ENCODE assay signal across 15 cellular contexts in the genomic region with DNA sequence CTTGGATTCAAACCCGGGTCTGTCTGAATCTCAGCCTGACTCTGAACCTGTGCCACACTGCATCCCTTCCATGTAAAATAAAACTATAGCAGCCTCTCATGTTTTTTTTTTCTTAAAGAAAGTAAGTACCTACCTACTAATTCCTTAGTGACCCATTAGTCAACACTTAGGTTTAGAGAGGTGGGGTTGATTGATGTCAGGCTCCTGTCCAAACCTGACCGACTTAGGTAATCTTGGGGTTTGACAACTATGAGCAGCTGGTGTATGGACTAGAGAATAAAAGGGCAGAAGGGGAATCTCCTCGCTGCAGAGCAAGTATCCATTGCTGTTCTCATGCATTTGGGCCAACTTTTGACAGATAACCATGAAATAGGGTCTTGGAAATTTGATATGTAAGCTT. TPM values are rescaled to one million over a fixed set of nuclear protein-coding genes. Genes with fewer than 3 reads are reported as not detected.
"Had no signal": no experiment of that assay in that cellular context is flagged by ENCODE, and none has a peak within 500 bp of the region (broad histone marks: within the 10 kb centered on the region; RNA-seq: fewer than 3 reads in every experiment).

No MANE protein-coding gene starts in this region.

- H2AFZ ChIP-seq: neural progenitor cell had no signal

- DNase-seq: activated CD4-positive, alpha-beta T cell treated with anti-CD3 and anti-CD28 coated beads, Interleukin-2, amount 50 U/mL, for 48 hours; activated naive CD4-positive, alpha-beta T cell treated with Interleukin-2 at 50 U/mL for 16 hours; activated naive CD8-positive, alpha-beta T cell treated with anti-CD3 and anti-CD28 coated beads, Interleukin-2, amount 50 U/mL, for 24 hours; aorta; dermis blood vessel endothelial cell; left colon; ovary; sigmoid colon; spleen; stimulated activated CD4-positive, alpha-beta T cell treated with anti-CD3 and anti-CD28 coated beads, Interleukin-1b, Interleukin-23, amount 100 ng/mL, for 48 hours; stimulated activated naive CD8-positive, alpha-beta T cell treated with anti-CD3 and anti-CD28 coated beads, Interleukin-15, amount 100 ng/mL, for 72 hours; WERI-Rb-1 had no signal

- H3K9me3 Mint-ChIP-seq: activated naive CD8-positive, alpha-beta T cell treated with anti-CD3 and anti-CD28 coated beads, Interleukin-2, amount 50 U/mL, for 24 hours; activated T-helper 17 cell treated with anti-CD3 and anti-CD28 coated beads, Interleukin-2, amount 50 U/mL, for 72 hours; neural progenitor cell; stimulated activated naive CD8-positive, alpha-beta T cell treated with anti-CD3 and anti-CD28 coated beads, Interleukin-15, amount 100 ng/mL, for 72 hours had no signal

- H3K4me1 Mint-ChIP-seq: activated naive CD8-positive, alpha-beta T cell treated with anti-CD3 and anti-CD28 coated beads, Interleukin-2, amount 50 U/mL, for 24 hours; activated T-helper 17 cell treated with anti-CD3 and anti-CD28 coated beads, Interleukin-2, amount 50 U/mL, for 72 hours; stimulated activated naive CD8-positive, alpha-beta T cell treated with anti-CD3 and anti-CD28 coated beads, Interleukin-15, amount 100 ng/mL, for 72 hours had no signal

- H3K36me3 Mint-ChIP-seq: neural progenitor cell had no signal

- H3K27me3 ChIP-seq: ovary had no signal

- H3K4me1 ChIP-seq: neural progenitor cell, sigmoid colon, spleen had no signal

- H3K4me3 ChIP-seq: lung, neural progenitor cell, ovary, sigmoid colon, spleen had no signal

- H3K4me2 ChIP-seq: neural progenitor cell had no signal

- H3K9me3 ChIP-seq: ovary, sigmoid colon, spleen had no signal

- H3K9ac ChIP-seq: neural progenitor cell had no signal

- H3K36me3 ChIP-seq: neural progenitor cell, ovary, sigmoid colon, spleen, WERI-Rb-1 had no signal

- H3K4me3 Mint-ChIP-seq: activated naive CD8-positive, alpha-beta T cell treated with anti-CD3 and anti-CD28 coated beads, Interleukin-2, amount 50 U/mL, for 24 hours; activated T-helper 17 cell treated with anti-CD3 and anti-CD28 coated beads, Interleukin-2, amount 50 U/mL, for 72 hours; neural progenitor cell; stimulated activated naive CD8-positive, alpha-beta T cell treated with anti-CD3 and anti-CD28 coated beads, Interleukin-15, amount 100 ng/mL, for 72 hours had no signal

- H3K27ac Mint-ChIP-seq: activated naive CD8-positive, alpha-beta T cell treated with anti-CD3 and anti-CD28 coated beads, Interleukin-2, amount 50 U/mL, for 24 hours; activated T-helper 17 cell treated with anti-CD3 and anti-CD28 coated beads, Interleukin-2, amount 50 U/mL, for 72 hours; neural progenitor cell; stimulated activated naive CD8-positive, alpha-beta T cell treated with anti-CD3 and anti-CD28 coated beads, Interleukin-15, amount 100 ng/mL, for 72 hours had no signal

- H3K27ac ChIP-seq: neural progenitor cell, ovary, sigmoid colon, spleen, WERI-Rb-1 had no signal

RNA-seq across cellular contexts. Expression of a gene that starts 6.5 kb away (rescaled TPM):
- total RNA-seq: activated T-helper 17 cell treated with anti-CD3 and anti-CD28 coated beads, Interleukin-2, amount 50 U/mL, for 72 hours; dermis blood vessel endothelial cell had no signal
- polyA plus RNA-seq: aorta had no signal
